Comparison of ENCODE assay signal across 1 cellular context in genomic region chr19:38250821-38251563, GRCh38.
TF ChIP-seq lines count a peak whose summit lies in the region.

No MANE protein-coding gene starts in this region.

TF ChIP-seq in HepG2, 621 proteins besides CTCF, POLR2A, EP300 and RAD21 (continued from another document and continues in another):
- TF ChIP-seq ARID5B (CRISPR knock-in tag; IDR thresholded peaks at IDR 0.05) (peak; percentile 66; the same call in 1 of the 2 replicates), EHMT2 (IDR thresholded peaks at IDR 0.05; ENCODE audit: borderline replicate concordance, low read depth, low read length) (no peak), ZNF678 (CRISPR knock-in tag; IDR thresholded peaks at IDR 0.05) (no peak), MEF2D (CRISPR knock-in tag; IDR thresholded peaks at IDR 0.05) (no peak), ZNF629 (CRISPR knock-in tag; conservative IDR thresholded peaks at IDR 0.05) (no peak), DDIT3 (CRISPR knock-in tag; IDR thresholded peaks at IDR 0.05) (no peak), SIN3A (IDR thresholded peaks at IDR 0.05; ENCODE audit: borderline replicate concordance, low read depth, low read length) (no peak), PCBP1 (IDR thresholded peaks at IDR 0.05; ENCODE audit: borderline replicate concordance, low read depth, low read length) (no peak), TARDBP (CRISPR knock-in tag; IDR thresholded peaks at IDR 0.05) (peak; percentile 59; the same call in 1 of the 2 replicates), CSRNP1 (CRISPR knock-in tag; IDR thresholded peaks at IDR 0.05) (no peak), GATAD2A (CRISPR knock-in tag; IDR thresholded peaks at IDR 0.05) (peak; percentile 62), ZNF12 (CRISPR knock-in tag; IDR thresholded peaks at IDR 0.05) (no peak), E2F1 (CRISPR knock-in tag; IDR thresholded peaks at IDR 0.05) (no peak), REL (CRISPR knock-in tag; conservative IDR thresholded peaks at IDR 0.05) (no peak), POGK (CRISPR knock-in tag; conservative IDR thresholded peaks at IDR 0.05) (no peak), ZNF557 (CRISPR knock-in tag; IDR thresholded peaks at IDR 0.05) (no peak), AGO1 (IDR thresholded peaks at IDR 0.05; ENCODE audit: low read depth, low read length, poor library complexity, severe bottlenecking) (no peak), MLLT10 (CRISPR knock-in tag; IDR thresholded peaks at IDR 0.05) (no peak), MYNN (CRISPR knock-in tag; IDR thresholded peaks at IDR 0.05; ENCODE audit: low read depth) (no peak), PCBP2 (optimal IDR thresholded peaks at IDR 0.05; ENCODE audit: low read depth, low read length, poor library complexity, severe bottlenecking) (no peak), TRIM24 (CRISPR knock-in tag; IDR thresholded peaks at IDR 0.05) (no peak), TEF (CRISPR knock-in tag; IDR thresholded peaks at IDR 0.05) (no peak), ZNF138 (CRISPR knock-in tag; IDR thresholded peaks at IDR 0.05; ENCODE audit: low read depth) (no peak), ZNF205 (CRISPR knock-in tag; IDR thresholded peaks at IDR 0.05) (no peak), NR2F2 (IDR thresholded peaks at IDR 0.05; ENCODE audit: borderline replicate concordance, low read depth) (peak; percentile 97), GATAD1 (CRISPR knock-in tag; IDR thresholded peaks at IDR 0.05) (no peak), REST (IDR thresholded peaks at IDR 0.05; ENCODE audit: borderline replicate concordance in 1 of 2, low read depth in 1 of 2, low read length in 2 of 2) (peak in 1 of 2 experiments; percentile 62; a peak in 1 of 4 replicates), PHF20 (CRISPR knock-in tag; IDR thresholded peaks at IDR 0.05) (no peak), ZNF614 (CRISPR knock-in tag; IDR thresholded peaks at IDR 0.05; ENCODE audit: borderline replicate concordance) (no peak), KDM6A (CRISPR knock-in tag; IDR thresholded peaks at IDR 0.05; ENCODE audit: low read depth) (peak; percentile 59; the same call in 1 of the 2 replicates), HOXA3 (CRISPR knock-in tag; IDR thresholded peaks at IDR 0.05) (peak; percentile 12; the same call in 1 of the 2 replicates), HMGXB4 (CRISPR knock-in tag; IDR thresholded peaks at IDR 0.05; ENCODE audit: borderline replicate concordance in 1 of 2, low read depth in 1 of 2) (0 out of 4 replicates have a peak, but pooled peaks of 1 of the 2 experiments have one; percentile 25), ZXDC (CRISPR knock-in tag; IDR thresholded peaks at IDR 0.05) (no peak), ZNF563 (CRISPR knock-in tag; IDR thresholded peaks at IDR 0.05) (no peak), RFX3 (CRISPR knock-in tag; IDR thresholded peaks at IDR 0.05) (no peak), CERS6 (CRISPR knock-in tag; IDR thresholded peaks at IDR 0.05) (no peak), FIP1L1 (IDR thresholded peaks at IDR 0.05; ENCODE audit: borderline replicate concordance, insufficient read depth, low read depth, low read length) (no peak), SMC3 (IDR thresholded peaks at IDR 0.05; ENCODE audit: low read length) (no peak), SMARCC2 (IDR thresholded peaks at IDR 0.05) (no peak), TGIF2 (CRISPR knock-in tag; IDR thresholded peaks at IDR 0.05) (no peak), TCF12 (IDR thresholded peaks at IDR 0.05) (no peak), TCF12 (CRISPR knock-in tag; IDR thresholded peaks at IDR 0.05) (no peak), DR1 (CRISPR knock-in tag; IDR thresholded peaks at IDR 0.05) (no peak), TEAD2 (CRISPR knock-in tag; IDR thresholded peaks at IDR 0.05) (no peak), ZSCAN9 (CRISPR knock-in tag; IDR thresholded peaks at IDR 0.05; ENCODE audit: borderline replicate concordance) (no peak)
